1 cellular context compared by ENCODE assay signal in the genomic region with DNA sequence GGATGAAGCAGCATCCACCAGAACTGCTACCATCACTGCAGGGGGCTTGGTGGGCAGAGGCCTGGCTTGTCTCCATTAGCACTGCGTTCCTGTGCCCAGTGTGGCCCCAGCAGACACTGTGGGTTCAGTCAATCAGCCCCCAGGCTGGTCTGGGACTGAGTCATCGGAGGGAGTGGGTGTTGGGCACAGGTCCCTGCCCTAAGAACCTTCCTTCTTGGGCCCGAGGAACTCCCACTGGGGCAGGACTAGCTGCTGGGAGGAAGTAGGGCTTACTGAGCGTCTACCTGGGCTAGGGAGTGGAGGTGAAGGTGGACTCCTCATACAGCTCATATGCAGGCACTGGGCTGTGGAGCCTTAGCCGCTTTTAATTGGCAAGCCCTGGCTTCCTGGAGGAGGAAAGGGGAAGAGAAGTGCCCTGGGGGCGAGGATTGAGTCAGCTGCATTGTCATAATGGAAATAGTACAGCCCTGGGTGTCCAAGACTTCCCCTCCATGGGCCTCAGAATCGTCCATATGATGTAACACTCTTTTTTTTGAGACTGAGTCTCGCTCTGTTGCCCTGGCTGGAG.
TF ChIP-seq lines count a peak whose summit lies in the region.

No MANE protein-coding gene starts in this region.

TF ChIP-seq in WTC11, 78 proteins besides CTCF, POLR2A, EP300 and RAD21 (continued from another document):
- TF ChIP-seq, protein P1, sequence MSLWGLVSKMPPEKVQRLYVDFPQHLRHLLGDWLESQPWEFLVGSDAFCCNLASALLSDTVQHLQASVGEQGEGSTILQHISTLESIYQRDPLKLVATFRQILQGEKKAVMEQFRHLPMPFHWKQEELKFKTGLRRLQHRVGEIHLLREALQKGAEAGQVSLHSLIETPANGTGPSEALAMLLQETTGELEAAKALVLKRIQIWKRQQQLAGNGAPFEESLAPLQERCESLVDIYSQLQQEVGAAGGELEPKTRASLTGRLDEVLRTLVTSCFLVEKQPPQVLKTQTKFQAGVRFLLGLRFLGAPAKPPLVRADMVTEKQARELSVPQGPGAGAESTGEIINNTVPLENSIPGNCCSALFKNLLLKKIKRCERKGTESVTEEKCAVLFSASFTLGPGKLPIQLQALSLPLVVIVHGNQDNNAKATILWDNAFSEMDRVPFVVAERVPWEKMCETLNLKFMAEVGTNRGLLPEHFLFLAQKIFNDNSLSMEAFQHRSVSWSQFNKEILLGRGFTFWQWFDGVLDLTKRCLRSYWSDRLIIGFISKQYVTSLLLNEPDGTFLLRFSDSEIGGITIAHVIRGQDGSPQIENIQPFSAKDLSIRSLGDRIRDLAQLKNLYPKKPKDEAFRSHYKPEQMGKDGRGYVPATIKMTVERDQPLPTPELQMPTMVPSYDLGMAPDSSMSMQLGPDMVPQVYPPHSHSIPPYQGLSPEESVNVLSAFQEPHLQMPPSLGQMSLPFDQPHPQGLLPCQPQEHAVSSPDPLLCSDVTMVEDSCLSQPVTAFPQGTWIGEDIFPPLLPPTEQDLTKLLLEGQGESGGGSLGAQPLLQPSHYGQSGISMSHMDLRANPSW (CRISPR knock-in tag; conservative IDR thresholded peaks at IDR 0.05; ENCODE audit: low read depth), result no peak
- TF ChIP-seq, protein P2, sequence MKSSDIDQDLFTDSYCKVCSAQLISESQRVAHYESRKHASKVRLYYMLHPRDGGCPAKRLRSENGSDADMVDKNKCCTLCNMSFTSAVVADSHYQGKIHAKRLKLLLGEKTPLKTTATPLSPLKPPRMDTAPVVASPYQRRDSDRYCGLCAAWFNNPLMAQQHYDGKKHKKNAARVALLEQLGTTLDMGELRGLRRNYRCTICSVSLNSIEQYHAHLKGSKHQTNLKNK (CRISPR knock-in tag; IDR thresholded peaks at IDR 0.05), result no peak
- TF ChIP-seq, protein P3, sequence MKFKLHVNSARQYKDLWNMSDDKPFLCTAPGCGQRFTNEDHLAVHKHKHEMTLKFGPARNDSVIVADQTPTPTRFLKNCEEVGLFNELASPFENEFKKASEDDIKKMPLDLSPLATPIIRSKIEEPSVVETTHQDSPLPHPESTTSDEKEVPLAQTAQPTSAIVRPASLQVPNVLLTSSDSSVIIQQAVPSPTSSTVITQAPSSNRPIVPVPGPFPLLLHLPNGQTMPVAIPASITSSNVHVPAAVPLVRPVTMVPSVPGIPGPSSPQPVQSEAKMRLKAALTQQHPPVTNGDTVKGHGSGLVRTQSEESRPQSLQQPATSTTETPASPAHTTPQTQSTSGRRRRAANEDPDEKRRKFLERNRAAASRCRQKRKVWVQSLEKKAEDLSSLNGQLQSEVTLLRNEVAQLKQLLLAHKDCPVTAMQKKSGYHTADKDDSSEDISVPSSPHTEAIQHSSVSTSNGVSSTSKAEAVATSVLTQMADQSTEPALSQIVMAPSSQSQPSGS (CRISPR knock-in tag; IDR thresholded peaks at IDR 0.05; ENCODE audit: borderline replicate concordance, low read depth), result no peak
- no peak for TF ChIP-seq FOXP1 (CRISPR knock-in tag; IDR thresholded peaks at IDR 0.05; ENCODE audit: borderline replicate concordance)
- no peak for TF ChIP-seq RELA (CRISPR knock-in tag; IDR thresholded peaks at IDR 0.05; ENCODE audit: borderline replicate concordance)
- no peak for TF ChIP-seq ZNF423 (CRISPR knock-in tag; IDR thresholded peaks at IDR 0.05)
- TF ChIP-seq, protein P4, sequence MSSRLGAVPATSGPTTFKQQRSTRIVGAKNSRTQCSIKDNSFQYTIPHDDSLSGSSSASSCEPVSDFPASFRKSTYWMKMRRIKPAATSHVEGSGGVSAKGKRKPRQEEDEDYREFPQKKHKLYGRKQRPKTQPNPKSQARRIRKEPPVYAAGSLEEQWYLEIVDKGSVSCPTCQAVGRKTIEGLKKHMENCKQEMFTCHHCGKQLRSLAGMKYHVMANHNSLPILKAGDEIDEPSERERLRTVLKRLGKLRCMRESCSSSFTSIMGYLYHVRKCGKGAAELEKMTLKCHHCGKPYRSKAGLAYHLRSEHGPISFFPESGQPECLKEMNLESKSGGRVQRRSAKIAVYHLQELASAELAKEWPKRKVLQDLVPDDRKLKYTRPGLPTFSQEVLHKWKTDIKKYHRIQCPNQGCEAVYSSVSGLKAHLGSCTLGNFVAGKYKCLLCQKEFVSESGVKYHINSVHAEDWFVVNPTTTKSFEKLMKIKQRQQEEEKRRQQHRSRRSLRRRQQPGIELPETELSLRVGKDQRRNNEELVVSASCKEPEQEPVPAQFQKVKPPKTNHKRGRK (CRISPR knock-in tag; IDR thresholded peaks at IDR 0.05; ENCODE audit: borderline replicate concordance), result no peak
- no peak for TF ChIP-seq KAT7 (CRISPR knock-in tag; IDR thresholded peaks at IDR 0.05; ENCODE audit: borderline replicate concordance)
